In the genomic region with DNA sequence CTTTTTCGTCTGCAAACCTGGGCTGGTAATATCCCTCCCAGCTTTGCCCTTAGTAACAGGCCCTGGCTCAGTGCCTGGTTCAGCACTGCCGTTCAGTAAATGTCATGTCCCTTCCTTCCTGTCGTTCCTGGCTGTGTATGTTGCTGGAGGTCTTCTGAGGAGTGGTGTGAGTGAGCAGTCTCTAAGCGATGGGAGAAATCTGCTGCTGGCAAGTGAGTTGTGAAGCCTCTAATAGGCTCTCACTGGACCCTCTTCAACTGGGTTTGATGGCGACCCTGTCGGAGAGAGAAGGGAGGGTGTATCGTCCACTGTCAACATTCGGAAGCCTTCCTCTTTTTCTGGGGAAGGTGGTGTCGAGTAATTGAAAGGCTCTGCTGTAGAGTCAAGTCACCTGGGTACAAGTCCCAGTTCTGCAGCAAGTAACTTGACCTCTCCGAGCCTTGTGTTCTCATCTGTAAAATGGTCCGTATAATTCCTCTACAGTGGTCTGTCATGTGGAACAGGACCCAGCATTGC, we compare ENCODE assay signal across 8 cellular contexts.
DNase-seq lines count a peak whose midpoint lies in the region; ATAC-seq and TF ChIP-seq lines count a peak whose summit lies in the region.

No MANE protein-coding gene starts in this region.

- H3K27me3 Mint-ChIP-seq in endothelial cell (ENCODE audit: unreplicated experiment), result peaks cover 16% of the 10 kb centered on the region

- peak overlapping the region; percentile 99 for H3K27ac Mint-ChIP-seq in endothelial cell (ENCODE audit: unreplicated experiment)

- no peaks in the 10 kb centered on the region for H3K9me3 ChIP-seq in mucosa of rectum (ENCODE audit: control insufficient read depth in 2 of 2, low read length in 2 of 2)

- H3K27me3 ChIP-seq in GM06990 (replicated peaks; ENCODE audit: control insufficient read depth, insufficient read depth, low read length) (no peaks in the 10 kb centered on the region), mucosa of rectum (ENCODE audit: control insufficient read depth in 2 of 2, insufficient read depth in 2 of 2, low read length in 2 of 2) (no peaks in the 10 kb centered on the region)

- DNase-seq in GM06990 (ENCODE audit: extremely low read depth, insufficient read length) (no peak), endothelial cell (ENCODE audit: low spot score) (no peak), NCI-H82 treated with DMSO at 0.1 percent for 48 hours (lab: John Stamatoyannopoulos, UW; ENCODE audit: unreplicated experiment) (no peak)

- H3K27ac ChIP-seq in VCaP, result peak overlapping the region; percentile 94
- H3K27ac ChIP-seq in mucosa of rectum (ENCODE audit: low read depth in 2 of 2, low read length in 2 of 2), result peak overlapping the region in 1 of 2 donors; percentile 90

- no peaks in the 10 kb centered on the region for H3K36me3 Mint-ChIP-seq in endothelial cell (ENCODE audit: low read depth, unreplicated experiment)

- H3K4me3 Mint-ChIP-seq in endothelial cell (ENCODE audit: unreplicated experiment), result peak overlapping the region; percentile 94

- peak overlapping the region; percentile 92 to 99 for H3K9ac ChIP-seq in mucosa of rectum (ENCODE audit: low read depth in 1 of 2, low read length in 2 of 2)

- TF ChIP-seq CTCF in GM06990 (IDR thresholded peaks at IDR 0.05; ENCODE audit: insufficient read depth, low read length, poor library complexity, severe bottlenecking) (no peak), VCaP (conservative IDR thresholded peaks at IDR 0.05) (no peak), endothelial cell (IDR thresholded peaks at IDR 0.05; ENCODE audit: unreplicated experiment) (no peak)

- no peaks in the 10 kb centered on the region for H3K9me3 Mint-ChIP-seq in endothelial cell (ENCODE audit: unreplicated experiment)

- H3K36me3 ChIP-seq in GM06990 (ENCODE audit: control insufficient read depth, insufficient read depth, low read length), result no peaks in the 10 kb centered on the region
- no peaks in the 10 kb centered on the region for H3K36me3 ChIP-seq in mucosa of rectum (ENCODE audit: control insufficient read depth in 2 of 2, insufficient read depth in 2 of 2, low read length in 2 of 2)

- H3K4me1 ChIP-seq in mucosa of rectum (ENCODE audit: control insufficient read depth in 2 of 2, insufficient read depth in 2 of 2, low read length in 2 of 2), result peaks cover 8% of the 10 kb centered on the region in 2 donors

- peak overlapping the region; percentile 88 for H3K4me3 ChIP-seq in GM06990 (replicated peaks; ENCODE audit: low read depth, low read length)
- peak overlapping the region; percentile 91 to 98 for H3K4me3 ChIP-seq in mucosa of rectum (ENCODE audit: low read length in 2 of 2)

- ATAC-seq in HG03045 (IDR thresholded peaks at IDR 0.05; ENCODE audit: unreplicated experiment) (peak; percentile 3), HG03095 (IDR thresholded peaks at IDR 0.05; ENCODE audit: unreplicated experiment) (no peak), GM21825 (IDR thresholded peaks at IDR 0.05; ENCODE audit: unreplicated experiment) (no peak)

- H3K4me1 Mint-ChIP-seq in endothelial cell (ENCODE audit: unreplicated experiment), result peaks cover 19% of the 10 kb centered on the region
